In genomic region chr15:57662091-57662744, GRCh38 we compare ENCODE assay signal across 20 cellular contexts. TPM values are rescaled to one million over a fixed set of nuclear protein-coding genes. Genes with fewer than 3 reads are reported as not detected.
A peak's percentile ranks its signal among the peaks of the same experiment; 100 is the strongest.
DNase-seq lines count a peak whose midpoint lies in the region; ATAC-seq and TF ChIP-seq lines count a peak whose summit lies in the region.
"Had no signal": no experiment of that assay in that cellular context is flagged by ENCODE, and none has a peak within 500 bp of the region (broad histone marks: within the 10 kb centered on the region; RNA-seq: fewer than 3 reads in every experiment).

No MANE protein-coding gene starts in this region.

- H3K4me3 Mint-ChIP-seq in Calu3 (ENCODE audit: low read depth, unreplicated experiment) (no peak overlapping the region), neural crest cell (no peak overlapping the region)
- H3K4me3 Mint-ChIP-seq: B cell; CD8-positive, alpha-beta T cell; GM23338 had no signal

- H3K27me3 Mint-ChIP-seq in Calu3 (ENCODE audit: unreplicated experiment) (no peaks in the 10 kb centered on the region), neural crest cell (ENCODE audit: low read depth) (peaks cover 3% of the 10 kb centered on the region)

- H3K27ac ChIP-seq in C4-2B = peak overlapping the region; percentile 91

- H3K4me1 Mint-ChIP-seq in Calu3 (ENCODE audit: low read depth, unreplicated experiment) (peaks cover 46% of the 10 kb centered on the region), neural crest cell (no peaks in the 10 kb centered on the region)
- H3K4me1 Mint-ChIP-seq: B cell, GM23338 had no signal

- BruUV-seq in Calu3 (replicated peaks; lab: Mats Ljungman, UMichigan) = no TSS peak

- H3K36me3 Mint-ChIP-seq in Calu3 (ENCODE audit: insufficient read depth, unreplicated experiment) (no peaks in the 10 kb centered on the region), neural crest cell (ENCODE audit: low read depth) (no peaks in the 10 kb centered on the region)
- H3K36me3 Mint-ChIP-seq: CD8-positive, alpha-beta T cell had no signal

- intact Hi-C loops in Calu3 (cut with micrococcal nuclease; ENCODE audit: unreplicated experiment) = loop anchor here (5.0 kb wide), 1 partner anchor 405 kb away; the partner anchor contains the start of gene ALDH1A2

- DNase-seq in Calu3 = peak; percentile 28
- peak; percentile 27 for DNase-seq in epithelial cell of esophagus (ENCODE audit: low read depth)
- DNase-seq in neural crest cell (ENCODE audit: low read depth, low spot score) = no peak
- DNase-seq in superior temporal gyrus (ENCODE audit: extremely low spot score) = no peak
- DNase-seq in mesenteric fat pad (ENCODE audit: low spot score) = no peak
- DNase-seq: CD8-positive, alpha-beta T cell; GDM1; MV-4-11; NCI-H1436 treated with DMSO at 0.1 percent for 48 hours; NCI-H2029 treated with DMSO at 0.1 percent for 48 hours; NCI-H526 treated with DMSO at 0.1 percent for 48 hours; NK-92 treated with Interleukin-12 subunit alpha and Interleukin-12 subunit beta, amount 100 ng/mL, for 24 hours; SIG-M5 had no signal

- CTCF ChIA-PET in Calu3 (lab: Charles Lee) = interaction anchor here (0.6 to 2.8 kb wide), 6 partner anchors 13 to 1439 kb away, joined by 3 to 14 read pairs (median 4); partner anchors contain the start of gene POLR2M

- TF ChIP-seq CTCF in C4-2B (conservative IDR thresholded peaks at IDR 0.05) (no peak), Calu3 (IDR thresholded peaks at IDR 0.05; ENCODE audit: unreplicated experiment) (no peak), epithelial cell of esophagus (IDR thresholded peaks at IDR 0.05; ENCODE audit: insufficient read depth, low read depth, low read length, missing control alignments) (no peak), neural crest cell (conservative IDR thresholded peaks at IDR 0.05) (no peak)

- H3K27ac Mint-ChIP-seq in Calu3 (ENCODE audit: unreplicated experiment) (peak overlapping the region; percentile 33), neural crest cell (ENCODE audit: unreplicated experiment) (peak overlapping the region; percentile 63)
- H3K27ac Mint-ChIP-seq: B cell; CD8-positive, alpha-beta T cell; GM23338 had no signal

- no peak for ATAC-seq in GM18511 (IDR thresholded peaks at IDR 0.05; ENCODE audit: unreplicated experiment)
- ATAC-seq: CD8-positive, alpha-beta T cell; GM12878; GM23338; HCT116; K562 had no signal

- H3K9me3 Mint-ChIP-seq in Calu3 (ENCODE audit: low read depth, unreplicated experiment) = no peaks in the 10 kb centered on the region
- no peaks in the 10 kb centered on the region for H3K9me3 Mint-ChIP-seq in neural crest cell
- H3K9me3 Mint-ChIP-seq: CD8-positive, alpha-beta T cell; GM23338 had no signal

- H3K4me3 ChIP-seq in epithelial cell of esophagus (ENCODE audit: low read length) = no peak overlapping the region
- H3K4me3 ChIP-seq: GM12878, GM23338, K562 had no signal

RNA-seq across cellular contexts. Expression of gene POLR2M, which starts 44.3 kb away (rescaled TPM):
- 102 and 107 TPM in 2 replicates for total RNA-seq in Calu3 (2022)
- total RNA-seq in neural crest cell = 73.6 and 75.3 TPM in 2 replicates
- 55.9 TPM for total RNA-seq in mesenteric fat pad

Comparison
In these comparisons a context has a peak if more than half of its experiments do, and no peak if none do; other contexts are left out.
1. DNase-seq: peak in Calu3 (single experiment) and epithelial cell of esophagus (single experiment); none in neural crest cell (single experiment), superior temporal gyrus (single experiment) and mesenteric fat pad (single experiment).